ENCODE assay signal across 1 cellular context in the genomic region with DNA sequence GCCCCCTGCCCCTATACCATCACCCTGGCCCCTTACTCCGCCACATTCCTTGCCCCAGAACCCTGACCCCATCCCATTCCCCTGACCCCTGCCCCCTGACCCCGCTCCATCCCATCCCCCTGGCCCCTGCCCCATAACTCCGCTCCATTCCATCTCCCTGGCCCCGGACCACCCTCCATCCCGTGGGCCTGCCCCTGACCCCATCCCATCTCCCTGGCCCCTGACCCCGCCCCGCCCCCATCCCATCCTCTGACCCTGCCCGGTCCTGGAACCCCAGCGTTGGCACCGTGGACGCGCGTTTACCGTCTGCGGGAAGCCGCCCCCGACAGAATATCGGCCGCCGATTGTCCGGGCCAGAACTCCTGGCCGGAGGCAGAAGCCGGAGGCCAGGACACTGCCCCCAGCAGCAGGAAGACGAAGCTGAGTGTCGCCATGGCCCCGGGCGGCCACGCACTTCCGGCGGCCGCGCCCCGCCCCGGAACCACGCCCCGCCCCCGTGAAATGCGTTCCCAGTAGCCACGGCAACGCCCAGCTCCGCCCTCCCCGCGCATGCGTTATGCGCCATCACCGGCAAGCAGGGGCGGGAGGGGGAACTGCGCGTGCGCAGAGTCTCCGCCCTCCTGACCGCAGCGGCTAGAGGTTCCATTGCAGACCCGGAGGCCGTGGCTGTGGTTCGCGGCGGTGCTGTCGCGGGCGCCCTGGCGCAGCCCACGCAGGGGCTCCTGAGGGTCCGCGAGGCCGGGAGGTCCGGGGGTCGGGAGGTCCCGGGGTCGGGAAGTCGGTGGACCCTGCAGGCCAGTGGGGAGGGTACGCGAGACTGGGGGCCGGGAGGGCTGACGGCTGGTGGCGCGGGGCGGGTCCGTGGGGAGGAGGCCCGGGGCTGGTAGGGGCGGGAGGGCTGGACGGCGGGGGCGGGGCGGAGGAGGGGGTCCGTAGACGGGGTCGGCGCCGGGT.
TF ChIP-seq lines count a peak whose summit lies in the region.

A gene with protein sequence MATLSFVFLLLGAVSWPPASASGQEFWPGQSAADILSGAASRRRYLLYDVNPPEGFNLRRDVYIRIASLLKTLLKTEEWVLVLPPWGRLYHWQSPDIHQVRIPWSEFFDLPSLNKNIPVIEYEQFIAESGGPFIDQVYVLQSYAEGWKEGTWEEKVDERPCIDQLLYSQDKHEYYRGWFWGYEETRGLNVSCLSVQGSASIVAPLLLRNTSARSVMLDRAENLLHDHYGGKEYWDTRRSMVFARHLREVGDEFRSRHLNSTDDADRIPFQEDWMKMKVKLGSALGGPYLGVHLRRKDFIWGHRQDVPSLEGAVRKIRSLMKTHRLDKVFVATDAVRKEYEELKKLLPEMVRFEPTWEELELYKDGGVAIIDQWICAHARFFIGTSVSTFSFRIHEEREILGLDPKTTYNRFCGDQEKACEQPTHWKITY (minus strand): TSS at position 458 of the 954 bp plus-strand sequence. CDS start 24 bp downstream, at position 434.

TF ChIP-seq in neural cell, 6 proteins besides CTCF, POLR2A, EP300 and RAD21 (continued from another document):
- TF ChIP-seq TAF1 (IDR thresholded peaks at IDR 0.05; ENCODE audit: low read depth), result peak; percentile 88
